In genomic region chr16:84500531-84500930, GRCh38 we compare ENCODE assay signal across 14 cellular contexts.
"Had no signal": no experiment of that assay in that cellular context is flagged by ENCODE, and none has a peak within 500 bp of the region (broad histone marks: within the 10 kb centered on the region; RNA-seq: fewer than 3 reads in every experiment).

No MANE protein-coding gene starts in this region.

- H3K4me1 ChIP-seq: colonic mucosa had no signal

- ATAC-seq: activated naive CD4-positive, alpha-beta T cell treated with anti-CD3 and anti-CD28 coated beads, Interleukin-2, amount 50 U/mL, for 72 hours; left lung; naive thymus-derived CD8-positive, alpha-beta T cell had no signal

- H3K27me3 ChIP-seq: colonic mucosa, foreskin keratinocyte, left lung, right atrium auricular region had no signal

- H3K9me3 ChIP-seq: colonic mucosa, left lung, right atrium auricular region, thoracic aorta had no signal

- H3K27ac ChIP-seq: foreskin keratinocyte, left lung, right atrium auricular region, thoracic aorta had no signal

- H3K27me3 Mint-ChIP-seq: activated CD4-positive, alpha-beta memory T cell treated with anti-CD3 and anti-CD28 coated beads, Interleukin-2, amount 10 ng/mL, durations not matched to agents 7 days and 5 days; activated T-cell treated with anti-CD3 and anti-CD28 coated beads, Interleukin-2, amount 50 U/mL, for 24 hours; naive thymus-derived CD8-positive, alpha-beta T cell had no signal

- H3K36me3 ChIP-seq: colonic mucosa had no signal

- H3K9me3 Mint-ChIP-seq: activated CD4-positive, alpha-beta memory T cell treated with anti-CD3 and anti-CD28 coated beads, Interleukin-2, amount 10 ng/mL, durations not matched to agents 7 days and 5 days; activated naive CD4-positive, alpha-beta T cell treated with anti-CD3 and anti-CD28 coated beads, Interleukin-2, amount 50 U/mL, for 72 hours; activated T-cell treated with anti-CD3 and anti-CD28 coated beads, Interleukin-2, amount 50 U/mL, for 24 hours; immature natural killer cell; naive thymus-derived CD8-positive, alpha-beta T cell had no signal

- H3K4me3 ChIP-seq: colonic mucosa, left lung, right atrium auricular region, smooth muscle cell, thoracic aorta had no signal

- H3K4me2 ChIP-seq: smooth muscle cell had no signal

- H3K27ac Mint-ChIP-seq: activated CD4-positive, alpha-beta memory T cell treated with anti-CD3 and anti-CD28 coated beads, Interleukin-2, amount 10 ng/mL, durations not matched to agents 7 days and 5 days; activated naive CD4-positive, alpha-beta T cell treated with anti-CD3 and anti-CD28 coated beads, Interleukin-2, amount 50 U/mL, for 72 hours; activated T-cell treated with anti-CD3 and anti-CD28 coated beads, Interleukin-2, amount 50 U/mL, for 24 hours; immature natural killer cell; T-helper 1 cell treated with Interleukin-12 subunit alpha and Interleukin-12 subunit beta and Interleukin-4 antibody, amounts not matched to agents 30 μg/mL and 1 μg/mL, for 36 hours had no signal

- DNase-seq: activated CD4-positive, alpha-beta memory T cell treated with anti-CD3 and anti-CD28 coated beads, Interleukin-2, amount 10 ng/mL, durations not matched to agents 7 days and 5 days; activated CD4-positive, alpha-beta T cell treated with anti-CD3 and anti-CD28 coated beads for 4 hours; activated T-cell treated with anti-CD3 and anti-CD28 coated beads, Interleukin-2, amount 50 U/mL, for 24 hours; caudate nucleus; colonic mucosa; immature natural killer cell; left lung had no signal

- H3K4me3 Mint-ChIP-seq: activated CD4-positive, alpha-beta memory T cell treated with anti-CD3 and anti-CD28 coated beads, Interleukin-2, amount 10 ng/mL, durations not matched to agents 7 days and 5 days; activated T-cell treated with anti-CD3 and anti-CD28 coated beads, Interleukin-2, amount 50 U/mL, for 24 hours; immature natural killer cell; T-helper 1 cell treated with Interleukin-12 subunit alpha and Interleukin-12 subunit beta and Interleukin-4 antibody, amounts not matched to agents 30 μg/mL and 1 μg/mL, for 36 hours had no signal
